ENCODE assay signal across 1 cellular context in the genomic region with DNA sequence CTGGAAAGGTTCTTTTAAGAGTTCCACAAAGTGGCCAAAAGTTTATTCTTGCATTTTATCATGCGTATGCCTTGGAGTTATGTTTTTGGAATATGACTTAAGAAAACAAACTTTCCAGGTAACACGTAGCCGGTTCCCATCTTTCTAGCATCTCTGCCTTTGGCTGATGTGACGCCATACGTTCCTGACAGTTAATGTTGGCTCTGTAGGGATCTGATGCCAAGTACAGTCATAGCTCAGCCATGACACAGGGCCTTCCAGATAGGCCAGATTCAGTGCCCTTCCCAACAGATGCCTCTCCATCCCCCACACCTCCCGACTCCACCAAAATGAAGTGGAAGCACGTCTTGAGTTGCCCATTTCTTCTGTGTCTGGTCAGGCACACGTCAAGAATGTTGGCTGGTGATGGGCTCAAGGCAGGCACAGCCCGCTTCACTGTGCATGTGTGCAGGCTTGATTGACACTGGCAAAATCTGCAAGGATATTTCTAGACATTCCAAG.
TF ChIP-seq lines count a peak whose summit lies in the region.

No MANE protein-coding gene starts in this region.

TF ChIP-seq in neural cell, 6 proteins besides CTCF, POLR2A, EP300 and RAD21:
- TF ChIP-seq, protein P1, sequence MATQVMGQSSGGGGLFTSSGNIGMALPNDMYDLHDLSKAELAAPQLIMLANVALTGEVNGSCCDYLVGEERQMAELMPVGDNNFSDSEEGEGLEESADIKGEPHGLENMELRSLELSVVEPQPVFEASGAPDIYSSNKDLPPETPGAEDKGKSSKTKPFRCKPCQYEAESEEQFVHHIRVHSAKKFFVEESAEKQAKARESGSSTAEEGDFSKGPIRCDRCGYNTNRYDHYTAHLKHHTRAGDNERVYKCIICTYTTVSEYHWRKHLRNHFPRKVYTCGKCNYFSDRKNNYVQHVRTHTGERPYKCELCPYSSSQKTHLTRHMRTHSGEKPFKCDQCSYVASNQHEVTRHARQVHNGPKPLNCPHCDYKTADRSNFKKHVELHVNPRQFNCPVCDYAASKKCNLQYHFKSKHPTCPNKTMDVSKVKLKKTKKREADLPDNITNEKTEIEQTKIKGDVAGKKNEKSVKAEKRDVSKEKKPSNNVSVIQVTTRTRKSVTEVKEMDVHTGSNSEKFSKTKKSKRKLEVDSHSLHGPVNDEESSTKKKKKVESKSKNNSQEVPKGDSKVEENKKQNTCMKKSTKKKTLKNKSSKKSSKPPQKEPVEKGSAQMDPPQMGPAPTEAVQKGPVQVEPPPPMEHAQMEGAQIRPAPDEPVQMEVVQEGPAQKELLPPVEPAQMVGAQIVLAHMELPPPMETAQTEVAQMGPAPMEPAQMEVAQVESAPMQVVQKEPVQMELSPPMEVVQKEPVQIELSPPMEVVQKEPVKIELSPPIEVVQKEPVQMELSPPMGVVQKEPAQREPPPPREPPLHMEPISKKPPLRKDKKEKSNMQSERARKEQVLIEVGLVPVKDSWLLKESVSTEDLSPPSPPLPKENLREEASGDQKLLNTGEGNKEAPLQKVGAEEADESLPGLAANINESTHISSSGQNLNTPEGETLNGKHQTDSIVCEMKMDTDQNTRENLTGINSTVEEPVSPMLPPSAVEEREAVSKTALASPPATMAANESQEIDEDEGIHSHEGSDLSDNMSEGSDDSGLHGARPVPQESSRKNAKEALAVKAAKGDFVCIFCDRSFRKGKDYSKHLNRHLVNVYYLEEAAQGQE (IDR thresholded peaks at IDR 0.05; ENCODE audit: borderline replicate concordance): no peak
- TF ChIP-seq POLR2AphosphoS5 (IDR thresholded peaks at IDR 0.05): no peak
- TF ChIP-seq TAF1 (IDR thresholded peaks at IDR 0.05; ENCODE audit: low read depth): no peak
- TF ChIP-seq SMC3 (conservative IDR thresholded peaks at IDR 0.05; ENCODE audit: poor library complexity): no peak
- no peak for TF ChIP-seq EZH2 (IDR thresholded peaks at IDR 0.05; ENCODE audit: borderline replicate concordance, insufficient read depth, low read length, poor library complexity, severe bottlenecking)
- no peak for TF ChIP-seq MXI1 (conservative IDR thresholded peaks at IDR 0.05; ENCODE audit: poor library complexity, severe bottlenecking)
